In genomic region chr7:108132551-108133265, GRCh38 we compare ENCODE assay signal across 20 cellular contexts. TPM values are rescaled to one million over a fixed set of nuclear protein-coding genes. Genes with fewer than 3 reads are reported as not detected.
DNase-seq lines count a peak whose midpoint lies in the region; ATAC-seq, FAIRE-seq and TF ChIP-seq lines count a peak whose summit lies in the region.
"Had no signal": no experiment of that assay in that cellular context is flagged by ENCODE, and none has a peak within 500 bp of the region (broad histone marks: within the 10 kb centered on the region; RNA-seq: fewer than 3 reads in every experiment).

No MANE protein-coding gene starts in this region.

- H3K4me2 ChIP-seq in K562 (ENCODE audit: insufficient read depth, low read length) = no peak overlapping the region
- H3K4me2 ChIP-seq in smooth muscle cell = no peak overlapping the region
- H3K4me2 ChIP-seq: BLaER1 treated with 17β-estradiol and CSF1 and Interleukin-3, amounts not matched to agents 10 nM and 100 nM had no signal

- H3K27me3 Mint-ChIP-seq in activated naive CD8-positive, alpha-beta T cell treated with anti-CD3 and anti-CD28 coated beads, Interleukin-2, amount 50 U/mL, for 24 hours = peaks cover 10% of the 10 kb centered on the region
- H3K27me3 Mint-ChIP-seq: activated B cell treated with CpG ODN at 0.5 μM for 24 hours had no signal

- H3K9me1 ChIP-seq in K562 (ENCODE audit: control insufficient read depth, insufficient read depth, low read length) = no peaks in the 10 kb centered on the region

- POLR2A ChIA-PET in K562 (lab: Yijun Ruan, JAX) = interaction anchor here (0.9 to 1.2 kb wide), 2 partner anchors 9 to 13 kb away, joined by 3 to 4 read pairs; no protein-coding TSS in a partner anchor

- H3K9me3 ChIP-seq in K562 (replicated peaks; ENCODE audit: control insufficient read depth, insufficient read depth, low read depth, low read length) = no peaks in the 10 kb centered on the region
- H3K9me3 ChIP-seq in smooth muscle cell (replicated peaks; ENCODE audit: low read depth) = no peaks in the 10 kb centered on the region
- H3K9me3 ChIP-seq in aorta (ENCODE audit: control insufficient read depth, low read length) = no peaks in the 10 kb centered on the region
- H3K9me3 ChIP-seq: BLaER1 treated with 17β-estradiol and CSF1 and Interleukin-3, amounts not matched to agents 10 nM and 100 nM; pancreas; spleen; uterus had no signal

- H3K9me3 Mint-ChIP-seq in activated naive CD8-positive, alpha-beta T cell treated with anti-CD3 and anti-CD28 coated beads, Interleukin-2, amount 50 U/mL, for 24 hours = peaks cover 7% of the 10 kb centered on the region
- H3K9me3 Mint-ChIP-seq: activated B cell treated with CpG ODN at 0.5 μM for 24 hours, immature natural killer cell had no signal

- no peak for TF ChIP-seq CTCF in K562 (IDR thresholded peaks at IDR 0.05 in 2 of 3, conservative IDR thresholded peaks at IDR 0.05 in 1 of 3; ENCODE audit: insufficient read depth in 2 of 3, low read depth in 1 of 3, low read length in 3 of 3)
- TF ChIP-seq CTCF in smooth muscle cell (IDR thresholded peaks at IDR 0.05; ENCODE audit: borderline replicate concordance, insufficient read depth, poor library complexity, severe bottlenecking) = no peak

- peak overlapping the region; percentile 4 for H2AFZ ChIP-seq in K562 (ENCODE audit: low read depth, low read length)
- peak overlapping the region; percentile 11 for H2AFZ ChIP-seq in smooth muscle cell (ENCODE audit: low read depth)
- H2AFZ ChIP-seq: GM23248 had no signal

- no peak for TF ChIP-seq EP300 in K562 (IDR thresholded peaks at IDR 0.05; ENCODE audit: low read length)

- no peaks in the 10 kb centered on the region for H3F3A ChIP-seq in smooth muscle cell (ENCODE audit: low read depth)

- H3K4me3 ChIP-seq in K562 (no peak overlapping the region), smooth muscle cell (no peak overlapping the region), aorta (ENCODE audit: low read length in 2 of 2) (no peak overlapping the region)
- H3K4me3 ChIP-seq: BLaER1 treated with 17β-estradiol and CSF1 and Interleukin-3, amounts not matched to agents 10 nM and 100 nM; GM23248; pancreas; spleen; uterus had no signal

- intact Hi-C loops in K562 (cut with micrococcal nuclease) = no loop called here
- intact Hi-C loops in aorta (cut with DNase I) = no loop called here

- H3K27me3 ChIP-seq in K562 (ENCODE audit: control insufficient read depth in 2 of 2, insufficient read depth in 2 of 2, low read length in 2 of 2) (no peaks in the 10 kb centered on the region), smooth muscle cell (ENCODE audit: low read depth) (no peaks in the 10 kb centered on the region), aorta (ENCODE audit: control insufficient read depth in 1 of 2, insufficient read depth in 2 of 2, low read length in 1 of 2) (no peaks in the 10 kb centered on the region)
- H3K27me3 ChIP-seq: BLaER1 treated with 17β-estradiol and CSF1 and Interleukin-3, amounts not matched to agents 10 nM and 100 nM; pancreas; spleen; uterus had no signal

- TF ChIP-seq RAD21 in K562 (CRISPR knock-in tag; conservative IDR thresholded peaks at IDR 0.05 in 1 of 2, IDR thresholded peaks at IDR 0.05 in 1 of 2) = no peak

- no peak for ATAC-seq in K562
- ATAC-seq in aorta (ENCODE audit: low FRiP score) = no peak
- no peak for ATAC-seq in activated naive CD8-positive, alpha-beta T cell treated with anti-CD3 and anti-CD28 coated beads, Interleukin-2, amount 50 U/mL, for 24 hours
- ATAC-seq: Panc1, pancreas had no signal

- 59% methylated on average over 13 of the region's 13 CpGs for WGBS in K562 (ENCODE audit: insufficient coverage, low coverage, missing lambda C conversion rate)
- WGBS in smooth muscle cell (ENCODE audit: low lambda C conversion rate) = 76% methylated on average over 13 of the region's 13 CpGs
- WGBS in aorta, 2 donors = 92 to 94% methylated on average over 13 of the region's 13 CpGs

- H3K36me3 Mint-ChIP-seq in activated naive CD8-positive, alpha-beta T cell treated with anti-CD3 and anti-CD28 coated beads, Interleukin-2, amount 50 U/mL, for 24 hours (ENCODE audit: low read depth) = peaks cover 7% of the 10 kb centered on the region

- DNase-seq in M059J (ENCODE audit: low read depth) = peak; percentile 93
- DNase-seq in K562 (ENCODE audit: extremely low read depth in 1 of 4, low spot score in 3 of 4) = no peak
- peak; percentile 25 for DNase-seq in glomerular visceral epithelial cell (ENCODE audit: extremely low spot score)
- DNase-seq in smooth muscle cell (lab: John Stamatoyannopoulos, UW; ENCODE audit: unreplicated experiment) = no peak
- no peak for DNase-seq in aorta
- no peak for DNase-seq in activated naive CD8-positive, alpha-beta T cell treated with anti-CD3 and anti-CD28 coated beads, Interleukin-2, amount 50 U/mL, for 24 hours
- DNase-seq in NCI-H345 treated with DMSO at 0.1 percent for 48 hours (lab: John Stamatoyannopoulos, UW; ENCODE audit: unreplicated experiment) = no peak
- DNase-seq: activated B cell treated with CpG ODN at 0.5 μM for 24 hours; activated gamma-delta T cell; effector CD4-positive, alpha-beta T cell; GM23248; immature natural killer cell; NCI-H1092; pancreas; spleen; T-helper 1 cell; uterus had no signal

- H3K4me1 ChIP-seq in K562 (replicated peaks in 1 of 2; ENCODE audit: control insufficient read depth in 2 of 2, insufficient read depth in 2 of 2, low read length in 2 of 2) (peaks cover 0 to 8% of the 10 kb centered on the region in 2 experiments; a peak in 3 of 5 replicates), smooth muscle cell (ENCODE audit: low read depth) (peaks cover 13% of the 10 kb centered on the region), aorta (ENCODE audit: control insufficient read depth in 1 of 2, insufficient read depth in 2 of 2, low read length in 2 of 2) (no peaks in the 10 kb centered on the region)
- H3K4me1 ChIP-seq: pancreas, uterus had no signal

- H3K36me3 ChIP-seq in K562 (ENCODE audit: control insufficient read depth, insufficient read depth, low read length) = no peaks in the 10 kb centered on the region
- no peaks in the 10 kb centered on the region for H3K36me3 ChIP-seq in smooth muscle cell (ENCODE audit: low read depth)
- no peaks in the 10 kb centered on the region for H3K36me3 ChIP-seq in aorta (ENCODE audit: control insufficient read depth in 1 of 2, insufficient read depth in 2 of 2, low read length in 1 of 2)
- H3K36me3 ChIP-seq: BLaER1 treated with 17β-estradiol and CSF1 and Interleukin-3, amounts not matched to agents 10 nM and 100 nM; pancreas; spleen; uterus had no signal

- no peak overlapping the region for H3K27ac Mint-ChIP-seq in activated naive CD8-positive, alpha-beta T cell treated with anti-CD3 and anti-CD28 coated beads, Interleukin-2, amount 50 U/mL, for 24 hours
- H3K27ac Mint-ChIP-seq: activated B cell treated with CpG ODN at 0.5 μM for 24 hours; immature natural killer cell; stimulated activated naive CD8-positive, alpha-beta T cell treated with anti-CD3 and anti-CD28 coated beads, Interleukin-15, Interleukin-2, amounts not matched to agents 100 ng/mL and 50 ng/mL, for 24 hours had no signal

- no peak overlapping the region for H3K4me3 Mint-ChIP-seq in activated naive CD8-positive, alpha-beta T cell treated with anti-CD3 and anti-CD28 coated beads, Interleukin-2, amount 50 U/mL, for 24 hours
- H3K4me3 Mint-ChIP-seq: activated B cell treated with CpG ODN at 0.5 μM for 24 hours; immature natural killer cell; stimulated activated naive CD8-positive, alpha-beta T cell treated with anti-CD3 and anti-CD28 coated beads, Interleukin-15, Interleukin-2, amounts not matched to agents 100 ng/mL and 50 ng/mL, for 24 hours had no signal

- no TSS peak for BruUV-seq in K562 (replicated peaks; lab: Mats Ljungman, UMichigan)

- TF ChIP-seq POLR2A in K562 (conservative IDR thresholded peaks at IDR 0.05) = no peak

- CTCF ChIA-PET in K562 (lab: Yijun Ruan, JAX; ENCODE audit: low intra/inter-chr PET ratio) = no interaction called here

- H3K27ac ChIP-seq in K562 (ENCODE audit: extremely low read depth, low read depth, low read length) (no peak overlapping the region), smooth muscle cell (ENCODE audit: low read depth) (peak overlapping the region; percentile 21), aorta (ENCODE audit: low read depth in 1 of 2, low read length in 2 of 2) (no peak overlapping the region)
- H3K27ac ChIP-seq: BLaER1 treated with 17β-estradiol and CSF1 and Interleukin-3, amounts not matched to agents 10 nM and 100 nM; GM23248; pancreas; spleen; uterus had no signal

- in situ Hi-C loops in K562 (cut with MboI) = loop anchor here (25.0 kb wide), 2 partner anchors 395 to 920 kb away; partner anchors contain the start of gene CBLL1

- FAIRE-seq in K562 (lab: Jason Lieb, UNC) = no peak
- FAIRE-seq: pancreas had no signal

- H3K79me2 ChIP-seq in K562 (ENCODE audit: control insufficient read depth, insufficient read depth, low read length) (no peaks in the 10 kb centered on the region), smooth muscle cell (ENCODE audit: low read depth) (no peaks in the 10 kb centered on the region)

- H3K9ac ChIP-seq in K562 (ENCODE audit: insufficient read depth in 1 of 2, low read depth in 2 of 2, low read length in 2 of 2) (no peak overlapping the region), smooth muscle cell (ENCODE audit: low read depth) (no peak overlapping the region)
- H3K9ac ChIP-seq: BLaER1 treated with 17β-estradiol and CSF1 and Interleukin-3, amounts not matched to agents 10 nM and 100 nM; GM23248 had no signal

- H4K20me1 ChIP-seq in K562 (replicated peaks; ENCODE audit: control insufficient read depth, insufficient read depth, low read length) = no peaks in the 10 kb centered on the region
- H4K20me1 ChIP-seq in smooth muscle cell (ENCODE audit: low read depth) = no peaks in the 10 kb centered on the region
- H4K20me1 ChIP-seq: BLaER1 treated with 17β-estradiol and CSF1 and Interleukin-3, amounts not matched to agents 10 nM and 100 nM had no signal

- H3K4me1 Mint-ChIP-seq in activated naive CD8-positive, alpha-beta T cell treated with anti-CD3 and anti-CD28 coated beads, Interleukin-2, amount 50 U/mL, for 24 hours = peaks cover 27% of the 10 kb centered on the region

RNA-seq across cellular contexts. Expression of gene LAMB4, which starts 2.5 kb away (rescaled TPM):
- total RNA-seq in M059J (2014; rRNA removed; shearing (Covaris generic)) = 0.30 and 0.39 TPM in 2 replicates
- total RNA-seq in K562 (2011; cell fraction: chromatin; rRNA removed; ENCODE audit: low replicate concordance) = not detected in 2 replicates
- not detected in 2 replicates for total RNA-seq in K562 (2011; cell fraction: nucleolus; rRNA removed)
- total RNA-seq in K562 (2011; cell fraction: nucleoplasm; rRNA removed) = 0.29 TPM in 1 of 2 replicates, not detected in the other
- total RNA-seq in K562 (2014; rRNA removed) (not detected in 2 replicates), K562 (2014; rRNA removed; fragmentation: Illumina TruSeq; extraction: Trizol) (0.07 and 0.10 TPM in 2 replicates), K562 (2015; rRNA removed; fragmentation: Illumina TruSeq; extraction: Trizol) (not detected in 2 replicates), K562 (2021) (not detected in 2 replicates), smooth muscle cell (0.13 and 0.67 TPM in 2 replicates), aorta (under 1 TPM in 1 of 2 donors, not detected in 1; 0.24 TPM)
- polyA plus RNA-seq in K562 (2011; rRNA removed) (not detected in 2 replicates), K562 (2014; fragmentation: Illumina TruSeq; extraction: Trizol) (0.06 TPM in 1 of 2 replicates, not detected in the other), K562 (2014; fragmentation: Nextera tagmentation; extraction: Ambion mirVana) (under 1 TPM; 0.06 to 0.13 TPM), K562 (2014; rRNA removed) (0.12 TPM in 1 of 2 replicates, not detected in the other), smooth muscle cell (0.06 TPM in 1 of 2 replicates, not detected in the other), aorta (not detected)
- polyA plus RNA-seq in K562 (2011; cell fraction: cytosol; rRNA removed) = 0.03 TPM in 1 of 2 replicates, not detected in the other
- polyA plus RNA-seq in K562 (2011; cell fraction: nucleus; rRNA removed) = not detected in 2 replicates
- polyA plus RNA-seq in K562 (2012) = 0.09 and 0.18 TPM in 2 replicates
- 0.21 TPM in 1 of 2 replicates, not detected in the other for polyA minus RNA-seq in K562 (2011; rRNA and poly(A)+ RNA removed)
- polyA minus RNA-seq in K562 (2011; cell fraction: cytosol; rRNA and poly(A)+ RNA removed) = not detected in 2 replicates
- not detected in 2 replicates for polyA minus RNA-seq in K562 (2011; cell fraction: nucleus; rRNA and poly(A)+ RNA removed)
- total RNA-seq: activated B cell treated with CpG ODN at 0.5 μM for 24 hours, GM23248 had no signal
- polyA plus RNA-seq: immature natural killer cell had no signal

Comparison
In these comparisons a context has a peak if more than half of its experiments do, and no peak if none do; other contexts are left out.
1. DNase-seq: peak in M059J (single experiment) and glomerular visceral epithelial cell (single experiment); none in K562 (0 of 4), smooth muscle cell (single experiment), aorta (0 of 2), activated naive CD8-positive, alpha-beta T cell treated with anti-CD3 and anti-CD28 coated beads, Interleukin-2, amount 50 U/mL, for 24 hours (single experiment) and NCI-H345 treated with DMSO at 0.1 percent for 48 hours (single experiment).